ENCODE assay signal across 27 cellular contexts in genomic region chr1:109259674-109260557, GRCh38. TPM values are rescaled to one million over a fixed set of nuclear protein-coding genes. Genes with fewer than 3 reads are reported as not detected.
A peak's percentile ranks its signal among the peaks of the same experiment; 100 is the strongest.
DNase-seq lines count a peak whose midpoint lies in the region; ATAC-seq and TF ChIP-seq lines count a peak whose summit lies in the region.
"Had no signal": no experiment of that assay in that cellular context is flagged by ENCODE, and none has a peak within 500 bp of the region (broad histone marks: within the 10 kb centered on the region; RNA-seq: fewer than 3 reads in every experiment).

No MANE protein-coding gene starts in this region.

- ATAC-seq in GM23338 = peak; percentile 5
- ATAC-seq: GM12878; HCT116; left cardiac atrium; naive thymus-derived CD4-positive, alpha-beta T cell had no signal

- H3K27ac ChIP-seq in GM23338 (ENCODE audit: low read depth) (no peak overlapping the region), HUES48 (ENCODE audit: low read depth, low read length) (peak overlapping the region; percentile 39), angular gyrus (ENCODE audit: low read depth, low read length) (peak overlapping the region; percentile 29)
- H3K27ac ChIP-seq: sigmoid colon, SK-N-MC, uterus had no signal

- H3K4me1 Mint-ChIP-seq in GM23338 = peaks cover 30% of the 10 kb centered on the region
- peaks cover 55% of the 10 kb centered on the region for H3K4me1 Mint-ChIP-seq in neural crest cell

- H3K4me1 ChIP-seq in GM23338 (ENCODE audit: insufficient read depth) (peaks cover 8% of the 10 kb centered on the region), HUES48 (ENCODE audit: control insufficient read depth, insufficient read depth, low read length) (peaks cover 15% of the 10 kb centered on the region)

- TF ChIP-seq CTCF in GM23338 (conservative IDR thresholded peaks at IDR 0.05; ENCODE audit: low read depth in 2 of 2) = no peak
- TF ChIP-seq CTCF in neural crest cell (conservative IDR thresholded peaks at IDR 0.05) = no peak

- H3K27me3 Mint-ChIP-seq in GM23338 (ENCODE audit: insufficient read depth, low read depth, poor library complexity) (peaks cover 11% of the 10 kb centered on the region), neural crest cell (ENCODE audit: low read depth) (peaks cover 4% of the 10 kb centered on the region)
- H3K27me3 Mint-ChIP-seq: activated CD4-positive, alpha-beta memory T cell treated with anti-CD3 and anti-CD28 coated beads for 36 hours; activated T-cell treated with anti-CD3 and anti-CD28 coated beads, Interleukin-2, amount 50 U/mL, for 24 hours; naive thymus-derived CD4-positive, alpha-beta T cell had no signal

- H3K9me3 Mint-ChIP-seq in GM23338 (no peaks in the 10 kb centered on the region; the same call in 1 of the 3 replicates), neural crest cell (no peaks in the 10 kb centered on the region)
- H3K9me3 Mint-ChIP-seq: activated B cell treated with CpG ODN at 0.5 μM for 24 hours; activated CD4-positive, alpha-beta memory T cell treated with anti-CD3 and anti-CD28 coated beads for 36 hours; activated T-cell treated with anti-CD3 and anti-CD28 coated beads, Interleukin-2, amount 50 U/mL, for 24 hours; CD4-positive, CD25-positive, alpha-beta regulatory T cell; naive thymus-derived CD4-positive, alpha-beta T cell had no signal

- no peaks in the 10 kb centered on the region; the same call in 1 of the 2 replicates for H4K20me1 ChIP-seq in GM23338 (replicated peaks; ENCODE audit: insufficient read depth)

- H3K4me2 ChIP-seq in GM23338 = no peak overlapping the region

- H3K36me3 ChIP-seq in GM23338 (ENCODE audit: insufficient read depth) (no peaks in the 10 kb centered on the region; the same call in 1 of the 2 replicates), HUES48 (ENCODE audit: control insufficient read depth, insufficient read depth, low read length) (peaks cover 25% of the 10 kb centered on the region)
- H3K36me3 ChIP-seq: uterus had no signal

- H3K27me3 ChIP-seq in GM23338 (ENCODE audit: insufficient read depth) (no peaks in the 10 kb centered on the region), HUES48 (ENCODE audit: control insufficient read depth, insufficient read depth, low read length) (no peaks in the 10 kb centered on the region)
- H3K27me3 ChIP-seq: sigmoid colon, uterus had no signal

- 0 out of 2 replicates have a peak, but pooled peaks cover 11% of the 10 kb centered on the region for H3K79me2 ChIP-seq in GM23338 (replicated peaks; ENCODE audit: insufficient read depth)

- H3K4me3 ChIP-seq in GM23338 (no peak overlapping the region), HUES48 (ENCODE audit: low read depth, low read length) (no peak overlapping the region)
- H3K4me3 ChIP-seq: GM12878, sigmoid colon, SK-N-MC, uterus had no signal

- H3K4me3 Mint-ChIP-seq in GM23338 (no peak overlapping the region), neural crest cell (peak overlapping the region; percentile 87)
- H3K4me3 Mint-ChIP-seq: activated B cell treated with CpG ODN at 0.5 μM for 24 hours; activated CD4-positive, alpha-beta memory T cell treated with anti-CD3 and anti-CD28 coated beads for 36 hours; activated T-cell treated with anti-CD3 and anti-CD28 coated beads, Interleukin-2, amount 50 U/mL, for 24 hours; CD4-positive, CD25-positive, alpha-beta regulatory T cell; naive thymus-derived CD4-positive, alpha-beta T cell had no signal

- H3F3A ChIP-seq in GM23338 (replicated peaks; ENCODE audit: low read depth) = 0 out of 2 replicates have a peak, but pooled peaks cover 5% of the 10 kb centered on the region

- H3K9me2 ChIP-seq in GM23338 (ENCODE audit: insufficient read depth) = no peaks in the 10 kb centered on the region

- peak overlapping the region; percentile 88 for H3K27ac Mint-ChIP-seq in GM23338
- H3K27ac Mint-ChIP-seq in neural crest cell (ENCODE audit: unreplicated experiment) = peak overlapping the region; percentile 98
- H3K27ac Mint-ChIP-seq: activated B cell treated with CpG ODN at 0.5 μM for 24 hours; activated CD4-positive, alpha-beta memory T cell treated with anti-CD3 and anti-CD28 coated beads for 36 hours; activated T-cell treated with anti-CD3 and anti-CD28 coated beads, Interleukin-2, amount 50 U/mL, for 24 hours; CD4-positive, CD25-positive, alpha-beta regulatory T cell had no signal

- DNase-seq in GM23338 (ENCODE audit: low spot score) (no peak), neural crest cell (ENCODE audit: low read depth, low spot score) (no peak), NCI-H2171 treated with DMSO at 0.1 percent for 48 hours (lab: John Stamatoyannopoulos, UW) (no peak)
- DNase-seq in activated CD8-positive, alpha-beta memory T cell treated with anti-CD3 and anti-CD28 coated beads for 24 hours = no peak
- no peak for DNase-seq in stimulated activated CD4-positive, alpha-beta T cell treated with anti-CD3 and anti-CD28 coated beads, Interleukin-15, amount 100 ng/mL, for 24 hours
- DNase-seq: activated B cell treated with CpG ODN at 0.5 μM for 24 hours; activated CD4-positive, alpha-beta memory T cell treated with anti-CD3 and anti-CD28 coated beads for 36 hours; activated T-cell treated with anti-CD3 and anti-CD28 coated beads, Interleukin-2, amount 50 U/mL, for 24 hours; amniotic stem cell; CD4-positive, CD25-positive, alpha-beta regulatory T cell; DMS153; KBM-7; MM.1S; naive thymus-derived CD4-positive, alpha-beta T cell; NCI-H146; NCI-H345; posterior cingulate gyrus; sigmoid colon; uterus had no signal

- no peak overlapping the region for H2AFZ ChIP-seq in GM23338

- H3K9me3 ChIP-seq in HUES48 (ENCODE audit: control insufficient read depth, insufficient read depth, low read length) = no peaks in the 10 kb centered on the region
- H3K9me3 ChIP-seq: sigmoid colon, uterus had no signal

- peaks cover 3% of the 10 kb centered on the region; the same call in 2 of the 3 replicates for H3K36me3 Mint-ChIP-seq in GM23338 (ENCODE audit: low read depth)
- H3K36me3 Mint-ChIP-seq in neural crest cell (ENCODE audit: low read depth) = peaks cover 7% of the 10 kb centered on the region
- H3K36me3 Mint-ChIP-seq: activated CD4-positive, alpha-beta memory T cell treated with anti-CD3 and anti-CD28 coated beads for 36 hours; CD4-positive, CD25-positive, alpha-beta regulatory T cell; naive thymus-derived CD4-positive, alpha-beta T cell had no signal

- H3K9ac ChIP-seq in HUES48 (ENCODE audit: low read depth, low read length) = no peak overlapping the region

TF ChIP-seq in GM23338, 12 proteins besides CTCF, POLR2A, EP300 and RAD21 (continues in another document):
- TF ChIP-seq ETS1 (IDR thresholded peaks at IDR 0.05) = no peak

RNA-seq across cellular contexts. Expression of gene CELSR2, which starts 10.6 kb away (rescaled TPM):
- total RNA-seq in GM23338 (2014; rRNA removed; shearing (Covaris generic)) = 30.4 and 35.1 TPM in 2 replicates
- polyA plus RNA-seq in GM23338 (2016; fragmentation: Nextera tagmentation; extraction: Ambion mirVana) = 11.1 and 11.2 TPM in 2 replicates
- 97.1 and 99.2 TPM in 2 replicates for total RNA-seq in neural crest cell

RNA-seq across cellular contexts. Expression of gene PSRC1, which starts 23.0 kb away (rescaled TPM):
- 50.6 and 61.1 TPM in 2 replicates for total RNA-seq in GM23338 (2014; rRNA removed; shearing (Covaris generic))
- 51.4 and 55.0 TPM in 2 replicates for polyA plus RNA-seq in GM23338 (2016; fragmentation: Nextera tagmentation; extraction: Ambion mirVana)
- total RNA-seq in neural crest cell = 100 and 102 TPM in 2 replicates
- total RNA-seq: activated B cell treated with CpG ODN at 0.5 μM for 24 hours had no signal

RNA-seq across cellular contexts. Expression of gene SARS1, which starts 46.2 kb away (rescaled TPM):
- total RNA-seq in GM23338 (2014; rRNA removed; shearing (Covaris generic)) = 166 and 168 TPM in 2 replicates
- 125 and 141 TPM in 2 replicates for polyA plus RNA-seq in GM23338 (2016; fragmentation: Nextera tagmentation; extraction: Ambion mirVana)
- total RNA-seq in neural crest cell = 156 and 158 TPM in 2 replicates

RNA-seq across cellular contexts. Expression of gene MYBPHL, which starts 46.9 kb away (rescaled TPM):
- total RNA-seq in GM23338 (2014; rRNA removed; shearing (Covaris generic)) = not detected in 2 replicates
- 0.68 TPM in 1 of 2 replicates, not detected in the other for polyA plus RNA-seq in GM23338 (2016; fragmentation: Nextera tagmentation; extraction: Ambion mirVana)
- 0.82 TPM in 1 of 2 replicates, not detected in the other for total RNA-seq in neural crest cell
- total RNA-seq: activated B cell treated with CpG ODN at 0.5 μM for 24 hours; activated CD4-positive, alpha-beta memory T cell treated with anti-CD3 and anti-CD28 coated beads for 36 hours; CD4-positive, CD25-positive, alpha-beta regulatory T cell; fibroblast of lung; glomerular endothelial cell; GM12878; naive thymus-derived CD4-positive, alpha-beta T cell; sigmoid colon had no signal
- polyA plus RNA-seq: CD4-positive, CD25-positive, alpha-beta regulatory T cell; fibroblast of lung; naive thymus-derived CD4-positive, alpha-beta T cell; sigmoid colon had no signal
